In genomic region chr15:31039961-31040360, GRCh38 we compare ENCODE assay signal across 27 cellular contexts.
"Had no signal": no experiment of that assay in that cellular context is flagged by ENCODE, and none has a peak within 500 bp of the region (broad histone marks: within the 10 kb centered on the region; RNA-seq: fewer than 3 reads in every experiment).

No MANE protein-coding gene starts in this region.

- ATAC-seq: natural killer cell; psoas muscle; right cardiac atrium; right lobe of liver; stimulated activated effector memory CD8-positive, alpha-beta T cell treated with anti-CD3 and anti-CD28 coated beads, Interleukin-12 subunit alpha, Interleukin-12 subunit beta, amount 100 ng/mL, for 72 hours; stimulated activated naive B cell treated with anti-CD40 and anti-IgM and Interleukin-4, amounts not matched to agents 10 μg/mL and 1 μg/mL and 100 μg/mL, for 72 hours had no signal

- H3K27me3 Mint-ChIP-seq: progenitor cell of endocrine pancreas; stimulated activated naive B cell treated with anti-CD40 and anti-IgM and Interleukin-4, amounts not matched to agents 10 μg/mL and 1 μg/mL and 100 μg/mL, for 72 hours; stimulated activated naive CD8-positive, alpha-beta T cell treated with anti-CD3 and anti-CD28 coated beads, Interleukin-15, Interleukin-2, amounts not matched to agents 100 ng/mL and 50 ng/mL, for 24 hours had no signal

- FAIRE-seq: small intestine, urothelium cell line had no signal

- DNase-seq: natural killer cell; nucleus accumbens; ovary; psoas muscle; right cardiac atrium; right lobe of liver; sigmoid colon; small intestine; stimulated activated CD4-positive, alpha-beta T cell treated with anti-CD3 and anti-CD28 coated beads, Interleukin-15, amount 100 ng/mL, for 24 hours; stimulated activated CD4-positive, alpha-beta T cell treated with anti-CD3 and anti-CD28 coated beads, Interleukin-2, amount 100 ng/mL, for 24 hours; stimulated activated CD4-positive, alpha-beta T cell treated with anti-CD3 and anti-CD28 coated beads, Interleukin-2, amount 100 ng/mL, for 48 hours; stimulated activated CD4-positive, alpha-beta T cell treated with anti-CD3 and anti-CD28 coated beads, Interleukin-4, amount 100 ng/mL, for 24 hours; stimulated activated naive B cell treated with anti-CD40 and anti-IgM and Interleukin-4, amounts not matched to agents 10 μg/mL and 1 μg/mL and 100 μg/mL, for 72 hours; stimulated activated naive CD4-positive, alpha-beta T cell treated with Interleukin-2 at 50 U/mL for 16 hours; stomach; thyroid gland had no signal

- H3K4me3 ChIP-seq: neural progenitor cell, ovary, psoas muscle, right lobe of liver, sigmoid colon, stomach, thoracic aorta, thyroid gland, tibial nerve, upper lobe of left lung, vagina had no signal

- H3K27me3 ChIP-seq: neural progenitor cell, neutrophil, ovary, right lobe of liver, sigmoid colon, stomach, thyroid gland, tibial nerve, upper lobe of left lung, vagina had no signal

- H3K4me3 Mint-ChIP-seq: natural killer cell; nephron; neural progenitor cell; stimulated activated effector memory CD8-positive, alpha-beta T cell treated with anti-CD3 and anti-CD28 coated beads, Interleukin-12 subunit alpha, Interleukin-12 subunit beta, amount 100 ng/mL, for 72 hours; stimulated activated naive B cell treated with anti-CD40 and anti-IgM and Interleukin-4, amounts not matched to agents 10 μg/mL and 1 μg/mL and 100 μg/mL, for 72 hours; stimulated activated naive CD8-positive, alpha-beta T cell treated with anti-CD3 and anti-CD28 coated beads, Interleukin-15, Interleukin-2, amounts not matched to agents 100 ng/mL and 50 ng/mL, for 24 hours had no signal

- H3K36me3 Mint-ChIP-seq: natural killer cell; neural progenitor cell; stimulated activated effector memory CD8-positive, alpha-beta T cell treated with anti-CD3 and anti-CD28 coated beads, Interleukin-12 subunit alpha, Interleukin-12 subunit beta, amount 100 ng/mL, for 72 hours; stimulated activated naive B cell treated with anti-CD40 and anti-IgM and Interleukin-4, amounts not matched to agents 10 μg/mL and 1 μg/mL and 100 μg/mL, for 72 hours had no signal

- H3K9me3 Mint-ChIP-seq: natural killer cell; nephron; stimulated activated effector memory CD8-positive, alpha-beta T cell treated with anti-CD3 and anti-CD28 coated beads, Interleukin-12 subunit alpha, Interleukin-12 subunit beta, amount 100 ng/mL, for 72 hours; stimulated activated naive B cell treated with anti-CD40 and anti-IgM and Interleukin-4, amounts not matched to agents 10 μg/mL and 1 μg/mL and 100 μg/mL, for 72 hours; stimulated activated naive CD8-positive, alpha-beta T cell treated with anti-CD3 and anti-CD28 coated beads, Interleukin-15, Interleukin-2, amounts not matched to agents 100 ng/mL and 50 ng/mL, for 24 hours had no signal

- H3K36me3 ChIP-seq: neural progenitor cell, neutrophil, ovary, right lobe of liver, sigmoid colon, stomach, thoracic aorta, thyroid gland, tibial nerve, upper lobe of left lung, vagina had no signal

- H3K27ac Mint-ChIP-seq: natural killer cell; nephron; neural progenitor cell; progenitor cell of endocrine pancreas; stimulated activated effector memory CD8-positive, alpha-beta T cell treated with anti-CD3 and anti-CD28 coated beads, Interleukin-12 subunit alpha, Interleukin-12 subunit beta, amount 100 ng/mL, for 72 hours; stimulated activated naive CD8-positive, alpha-beta T cell treated with anti-CD3 and anti-CD28 coated beads, Interleukin-15, Interleukin-2, amounts not matched to agents 100 ng/mL and 50 ng/mL, for 24 hours had no signal

- H3K4me1 Mint-ChIP-seq: natural killer cell; neural progenitor cell; stimulated activated effector memory CD8-positive, alpha-beta T cell treated with anti-CD3 and anti-CD28 coated beads, Interleukin-12 subunit alpha, Interleukin-12 subunit beta, amount 100 ng/mL, for 72 hours had no signal
